11 cellular contexts compared by ENCODE assay signal in genomic region chr3:197465996-197466549, GRCh38.
DNase-seq lines count a peak whose midpoint lies in the region; FAIRE-seq and TF ChIP-seq lines count a peak whose summit lies in the region.
"Had no signal": no experiment of that assay in that cellular context is flagged by ENCODE, and none has a peak within 500 bp of the region (broad histone marks: within the 10 kb centered on the region; RNA-seq: fewer than 3 reads in every experiment).

No MANE protein-coding gene starts in this region.

- H3K27me3 ChIP-seq in SJCRH30, result no peaks in the 10 kb centered on the region
- no peaks in the 10 kb centered on the region for H3K27me3 ChIP-seq in fibroblast of lung (ENCODE audit: control insufficient read depth, insufficient read depth, low read length)
- H3K27me3 ChIP-seq: gastroesophageal sphincter had no signal

- TF ChIP-seq POLR2A in H54 (IDR thresholded peaks at IDR 0.05; ENCODE audit: low read depth, low read length), result no peak

- no peak for TF ChIP-seq CTCF in fibroblast of lung (conservative IDR thresholded peaks at IDR 0.05 in 1 of 2, IDR thresholded peaks at IDR 0.05 in 1 of 2; ENCODE audit: low read depth in 1 of 2, low read length in 2 of 2)

- H4K20me1 ChIP-seq in fibroblast of lung (ENCODE audit: control insufficient read depth, extremely low read depth, insufficient read depth, low read length), result no peaks in the 10 kb centered on the region

- H3K4me3 ChIP-seq in SJCRH30 (peak overlapping the region; percentile 42), fibroblast of lung (replicated peaks in 1 of 4; ENCODE audit: control extremely low read depth in 1 of 4, insufficient read depth in 1 of 4, low read depth in 3 of 4, low read length in 4 of 4) (no peak overlapping the region), skin epidermis (no peak overlapping the region)
- H3K4me3 ChIP-seq: gastroesophageal sphincter, mucosa of descending colon had no signal

- FAIRE-seq in H54 (lab: Jason Lieb, UNC), result peak; percentile 30

- no peaks in the 10 kb centered on the region for H3K79me2 ChIP-seq in fibroblast of lung (ENCODE audit: control insufficient read depth, insufficient read depth, low read length)

- H2AFZ ChIP-seq in fibroblast of lung (ENCODE audit: low read length), result no peak overlapping the region

- H3K9me3 ChIP-seq in SJCRH30 (replicated peaks) (no peaks in the 10 kb centered on the region), fibroblast of lung (ENCODE audit: control insufficient read depth, insufficient read depth, low read depth, low read length) (no peaks in the 10 kb centered on the region)
- H3K9me3 ChIP-seq: gastroesophageal sphincter, mucosa of descending colon had no signal

- H3K4me1 ChIP-seq in SJCRH30 (peaks cover 20% of the 10 kb centered on the region), fibroblast of lung (ENCODE audit: control insufficient read depth, extremely low read depth, insufficient read depth, low read length) (peaks cover 7% of the 10 kb centered on the region)

- H3K36me3 ChIP-seq in SJCRH30, result no peaks in the 10 kb centered on the region
- H3K36me3 ChIP-seq in fibroblast of lung (ENCODE audit: control insufficient read depth, insufficient read depth, low read length), result no peaks in the 10 kb centered on the region
- H3K36me3 ChIP-seq: gastroesophageal sphincter had no signal

- H3K4me2 ChIP-seq in fibroblast of lung (ENCODE audit: extremely low read depth, insufficient read depth, low read length), result no peak overlapping the region

- H3K9ac ChIP-seq in fibroblast of lung (ENCODE audit: insufficient read depth, low read length), result no peak overlapping the region

- H3K27ac ChIP-seq in SJCRH30 (peak overlapping the region; percentile 36), fibroblast of lung (ENCODE audit: insufficient read depth, low read length) (no peak overlapping the region), skin epidermis (peak overlapping the region in 12 of 21 experiments; percentile 14 to 81 (median 50))

- DNase-seq in H54 (ENCODE audit: insufficient read length, low spot score), result no peak
- no peak for DNase-seq in SJCRH30
- DNase-seq in fibroblast of lung (ENCODE audit: low read depth in 2 of 2), result peak; percentile 19 to 88
- no peak for DNase-seq in T-helper 2 cell
- DNase-seq in AML-193 (lab: John Stamatoyannopoulos, UW), result no peak
- DNase-seq in NCI-H526 (lab: John Stamatoyannopoulos, UW), result no peak
- DNase-seq: mucosa of descending colon; SHP77 treated with DMSO at 0.1 percent for 48 hours; stimulated activated naive CD4-positive, alpha-beta T cell had no signal

Comparison
In these comparisons a context has a peak if more than half of its experiments do, and no peak if none do; other contexts are left out.
1. DNase-seq: peak in fibroblast of lung (2 of 2); none in H54 (single experiment), SJCRH30 (0 of 2), T-helper 2 cell (0 of 5), AML-193 (0 of 2) and NCI-H526 (0 of 2).